ENCODE assay signal across 2 cellular contexts in the genomic region with DNA sequence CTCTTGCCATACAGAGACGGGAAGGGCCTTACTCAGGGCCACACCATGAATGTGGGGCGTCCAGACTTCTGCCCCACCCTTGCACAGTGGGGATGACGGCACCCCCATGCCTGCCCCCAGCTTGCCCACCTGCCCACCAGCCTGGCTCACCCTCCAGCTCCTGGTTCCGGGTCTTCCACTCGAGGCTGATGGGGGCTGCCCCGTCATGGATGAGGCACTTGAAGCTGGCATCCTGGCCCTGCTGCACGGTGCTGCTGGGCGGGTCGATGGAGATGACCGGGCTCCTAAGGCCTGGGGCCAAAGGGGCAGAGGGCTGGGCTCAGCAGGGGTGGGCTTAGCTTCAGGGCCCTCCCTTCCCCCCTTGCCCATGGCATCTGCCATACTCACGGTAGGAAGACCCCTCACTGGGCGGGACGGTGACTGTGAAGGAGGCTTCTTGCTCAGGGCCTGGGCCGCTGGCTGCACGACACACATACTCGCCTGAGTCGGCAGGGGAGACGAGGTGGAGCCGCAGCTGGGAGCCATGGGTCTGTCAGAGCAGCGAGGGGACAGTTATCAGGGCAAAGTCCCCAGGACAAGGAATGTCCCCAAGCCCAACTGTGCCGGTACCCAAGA.
TF ChIP-seq lines count a peak whose summit lies in the region.

No MANE protein-coding gene starts in this region.

TF ChIP-seq in IMR-90, 13 proteins besides CTCF, POLR2A, EP300 and RAD21:
- TF ChIP-seq NFE2L2 (IDR thresholded peaks at IDR 0.05; ENCODE audit: low read depth, low read length) (no peak), MAZ (IDR thresholded peaks at IDR 0.05; ENCODE audit: borderline replicate concordance, low read depth, low read length) (no peak), RCOR1 (IDR thresholded peaks at IDR 0.05; ENCODE audit: insufficient replicate concordance, low read length) (no peak), RFX5 (IDR thresholded peaks at IDR 0.05; ENCODE audit: low read depth, low read length) (no peak), SMC3 (IDR thresholded peaks at IDR 0.05; ENCODE audit: low read depth, low read length) (no peak), BHLHE40 (IDR thresholded peaks at IDR 0.05; ENCODE audit: low read depth, low read length) (no peak), FOS (IDR thresholded peaks at IDR 0.05; ENCODE audit: low read depth, low read length) (no peak)

TF ChIP-seq in endothelial cell of umbilical vein, 7 proteins besides CTCF, POLR2A, EP300 and RAD21:
- no peak for TF ChIP-seq EZH2 (IDR thresholded peaks at IDR 0.05; ENCODE audit: borderline replicate concordance, low read depth, low read length, severe bottlenecking)
- TF ChIP-seq, protein P1, sequence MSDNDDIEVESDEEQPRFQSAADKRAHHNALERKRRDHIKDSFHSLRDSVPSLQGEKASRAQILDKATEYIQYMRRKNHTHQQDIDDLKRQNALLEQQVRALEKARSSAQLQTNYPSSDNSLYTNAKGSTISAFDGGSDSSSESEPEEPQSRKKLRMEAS (IDR thresholded peaks at IDR 0.05; ENCODE audit: insufficient read depth, insufficient read length): no peak
- no peak for TF ChIP-seq POLR2AphosphoS5 (IDR thresholded peaks at IDR 0.05; ENCODE audit: insufficient read depth, low read depth, low read length)
TF ChIP-seq in endothelial cell of umbilical vein: peak in this region for 0.
